In the genomic region with DNA sequence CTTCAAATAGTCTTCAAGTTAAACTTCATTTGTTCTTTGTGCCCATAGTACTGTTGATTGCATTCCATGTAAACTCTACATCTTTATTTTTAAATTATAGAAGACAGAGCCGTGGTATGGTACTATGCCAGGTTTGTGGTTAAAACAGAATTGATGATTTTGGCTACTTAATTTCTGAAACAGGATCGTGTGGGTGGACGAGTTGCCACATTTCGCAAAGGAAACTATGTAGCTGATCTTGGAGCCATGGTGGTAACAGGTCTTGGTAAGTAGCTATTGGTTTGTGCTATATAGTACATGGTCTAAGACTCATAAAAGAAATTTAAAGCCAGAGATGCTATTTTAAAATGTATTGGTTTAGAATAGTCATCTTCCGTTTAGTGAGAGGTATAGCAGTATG, we compare ENCODE assay signal across 28 cellular contexts. TPM values are rescaled to one million over a fixed set of nuclear protein-coding genes. Genes with fewer than 3 reads are reported as not detected.
DNase-seq lines count a peak whose midpoint lies in the region; ATAC-seq and TF ChIP-seq lines count a peak whose summit lies in the region.
"Had no signal": no experiment of that assay in that cellular context is flagged by ENCODE, and none has a peak within 500 bp of the region (broad histone marks: within the 10 kb centered on the region; RNA-seq: fewer than 3 reads in every experiment).

No MANE protein-coding gene starts in this region.

- H3K36me3 ChIP-seq in Peyer's patch: peaks cover 0 to 86% (median 4%) of the 10 kb centered on the region in 3 donors

- H3K4me1 ChIP-seq in Peyer's patch: no peaks in the 10 kb centered on the region
- H3K4me1 ChIP-seq: BE2C, BLaER1 had no signal

- H3K36me3 Mint-ChIP-seq in activated naive CD8-positive, alpha-beta T cell treated with anti-CD3 and anti-CD28 coated beads, Interleukin-2, amount 50 U/mL, for 24 hours (ENCODE audit: low read depth): peaks cover 51% of the 10 kb centered on the region
- H3K36me3 Mint-ChIP-seq in activated naive CD8-positive, alpha-beta T cell treated with anti-CD3 and anti-CD28 coated beads for 36 hours: peaks cover 16% of the 10 kb centered on the region
- peaks cover 99% of the 10 kb centered on the region for H3K36me3 Mint-ChIP-seq in activated T-helper 17 cell treated with anti-CD3 and anti-CD28 coated beads, Interleukin-2, amount 50 U/mL, for 72 hours (ENCODE audit: low read depth)

- peaks cover 7% of the 10 kb centered on the region for H3K4me1 Mint-ChIP-seq in activated naive CD8-positive, alpha-beta T cell treated with anti-CD3 and anti-CD28 coated beads, Interleukin-2, amount 50 U/mL, for 24 hours
- H3K4me1 Mint-ChIP-seq in activated naive CD8-positive, alpha-beta T cell treated with anti-CD3 and anti-CD28 coated beads for 36 hours: peaks cover 4% of the 10 kb centered on the region
- no peaks in the 10 kb centered on the region for H3K4me1 Mint-ChIP-seq in activated T-helper 17 cell treated with anti-CD3 and anti-CD28 coated beads, Interleukin-2, amount 50 U/mL, for 72 hours
- H3K4me1 Mint-ChIP-seq: CD14-positive monocyte had no signal

- TF ChIP-seq POLR2A in Peyer's patch (IDR thresholded peaks at IDR 0.05): no peak

- H3K9me3 ChIP-seq in Peyer's patch: no peaks in the 10 kb centered on the region
- H3K9me3 ChIP-seq: BE2C, BLaER1 had no signal

- ATAC-seq in activated naive CD8-positive, alpha-beta T cell treated with anti-CD3 and anti-CD28 coated beads, Interleukin-2, amount 50 U/mL, for 24 hours: peak; percentile 52
- ATAC-seq in activated T-helper 17 cell treated with anti-CD3 and anti-CD28 coated beads, Interleukin-2, amount 50 U/mL, for 72 hours (replicated peaks): peak; percentile 12
- ATAC-seq in HG03354 (IDR thresholded peaks at IDR 0.05; ENCODE audit: poor library complexity, severe bottlenecking, unreplicated experiment): no peak
- ATAC-seq: GM12878 had no signal

- TF ChIP-seq CTCF in fibroblast of mammary gland (conservative IDR thresholded peaks at IDR 0.05; ENCODE audit: control insufficient read depth, insufficient read depth, low read depth, low read length) (no peak), Peyer's patch (IDR thresholded peaks at IDR 0.05) (no peak)

- H3K27ac ChIP-seq in Peyer's patch: no peak overlapping the region
- H3K27ac ChIP-seq: BLaER1 had no signal

- no peak overlapping the region for H3K27ac Mint-ChIP-seq in activated naive CD8-positive, alpha-beta T cell treated with anti-CD3 and anti-CD28 coated beads, Interleukin-2, amount 50 U/mL, for 24 hours
- H3K27ac Mint-ChIP-seq in activated naive CD8-positive, alpha-beta T cell treated with anti-CD3 and anti-CD28 coated beads for 36 hours: no peak overlapping the region
- H3K27ac Mint-ChIP-seq in activated T-helper 17 cell treated with anti-CD3 and anti-CD28 coated beads, Interleukin-2, amount 50 U/mL, for 72 hours: no peak overlapping the region
- H3K27ac Mint-ChIP-seq: CD4-positive, alpha-beta memory T cell; CD4-positive, CD25-positive, alpha-beta regulatory T cell; CD8-positive, alpha-beta memory T cell had no signal

- no peak overlapping the region for H3K4me3 ChIP-seq in fibroblast of mammary gland (ENCODE audit: control insufficient read depth, low read depth, low read length)
- H3K4me3 ChIP-seq in Peyer's patch: no peak overlapping the region
- H3K4me3 ChIP-seq: BLaER1, GM12878 had no signal

- DNase-seq in activated naive CD8-positive, alpha-beta T cell treated with anti-CD3 and anti-CD28 coated beads, Interleukin-2, amount 50 U/mL, for 24 hours: no peak
- no peak for DNase-seq in activated naive CD8-positive, alpha-beta T cell treated with anti-CD3 and anti-CD28 coated beads for 36 hours
- DNase-seq in fibroblast of mammary gland (ENCODE audit: low read depth) (peak; percentile 14), Peyer's patch (no peak), putamen (ENCODE audit: low spot score) (no peak)
- DNase-seq: 8988T; ACHN; BE2C; C1 segment of cervical spinal cord; CD4-positive, alpha-beta memory T cell; CD4-positive, CD25-positive, alpha-beta regulatory T cell; CD8-positive, alpha-beta memory T cell; COR-L47; DMS 273 treated with DMSO at 0.1 percent for 48 hours; DMS153; DMS53; DMS79; DND-41; EL; GDM1 had no signal

- no peaks in the 10 kb centered on the region for H3K27me3 Mint-ChIP-seq in activated naive CD8-positive, alpha-beta T cell treated with anti-CD3 and anti-CD28 coated beads, Interleukin-2, amount 50 U/mL, for 24 hours
- no peaks in the 10 kb centered on the region for H3K27me3 Mint-ChIP-seq in activated naive CD8-positive, alpha-beta T cell treated with anti-CD3 and anti-CD28 coated beads for 36 hours
- no peaks in the 10 kb centered on the region for H3K27me3 Mint-ChIP-seq in activated T-helper 17 cell treated with anti-CD3 and anti-CD28 coated beads, Interleukin-2, amount 50 U/mL, for 72 hours
- H3K27me3 Mint-ChIP-seq: CD4-positive, alpha-beta memory T cell; CD4-positive, CD25-positive, alpha-beta regulatory T cell; CD8-positive, alpha-beta memory T cell had no signal

- no peaks in the 10 kb centered on the region for H3K27me3 ChIP-seq in Peyer's patch
- H3K27me3 ChIP-seq: BE2C, BLaER1 had no signal

- no peak overlapping the region for H3K4me3 Mint-ChIP-seq in activated naive CD8-positive, alpha-beta T cell treated with anti-CD3 and anti-CD28 coated beads, Interleukin-2, amount 50 U/mL, for 24 hours
- H3K4me3 Mint-ChIP-seq in activated naive CD8-positive, alpha-beta T cell treated with anti-CD3 and anti-CD28 coated beads for 36 hours: no peak overlapping the region
- no peak overlapping the region for H3K4me3 Mint-ChIP-seq in activated T-helper 17 cell treated with anti-CD3 and anti-CD28 coated beads, Interleukin-2, amount 50 U/mL, for 72 hours
- H3K4me3 Mint-ChIP-seq: CD14-positive monocyte; CD4-positive, alpha-beta memory T cell; CD4-positive, CD25-positive, alpha-beta regulatory T cell; CD8-positive, alpha-beta memory T cell had no signal

- no peaks in the 10 kb centered on the region for H3K9me3 Mint-ChIP-seq in activated naive CD8-positive, alpha-beta T cell treated with anti-CD3 and anti-CD28 coated beads, Interleukin-2, amount 50 U/mL, for 24 hours
- no peaks in the 10 kb centered on the region for H3K9me3 Mint-ChIP-seq in activated naive CD8-positive, alpha-beta T cell treated with anti-CD3 and anti-CD28 coated beads for 36 hours
- no peaks in the 10 kb centered on the region for H3K9me3 Mint-ChIP-seq in activated T-helper 17 cell treated with anti-CD3 and anti-CD28 coated beads, Interleukin-2, amount 50 U/mL, for 72 hours
- H3K9me3 Mint-ChIP-seq: CD14-positive monocyte; CD4-positive, alpha-beta memory T cell; CD4-positive, CD25-positive, alpha-beta regulatory T cell; CD8-positive, alpha-beta memory T cell had no signal

RNA-seq across cellular contexts. Expression of gene KDM1A, which starts 38.0 kb away (rescaled TPM):
- total RNA-seq in activated naive CD8-positive, alpha-beta T cell treated with anti-CD3 and anti-CD28 coated beads for 36 hours: 10 to 100 TPM; 79.1 to 81.6 TPM
- 10 to 100 TPM; 22.5 to 45.3 TPM for total RNA-seq in activated T-helper 17 cell treated with anti-CD3 and anti-CD28 coated beads, Interleukin-2, amount 50 U/mL, for 72 hours
- 100 to 1,000 TPM in 1 of 4 donors, 10 to 100 TPM in 3; 33.5 to 102 (median 40.9) TPM for total RNA-seq in Peyer's patch

RNA-seq across cellular contexts. Expression of gene TEX46, which starts 41.6 kb away (rescaled TPM):
- not detected for total RNA-seq in activated naive CD8-positive, alpha-beta T cell treated with anti-CD3 and anti-CD28 coated beads for 36 hours
- not detected for total RNA-seq in activated T-helper 17 cell treated with anti-CD3 and anti-CD28 coated beads, Interleukin-2, amount 50 U/mL, for 72 hours
- total RNA-seq in Peyer's patch: not detected
- total RNA-seq: A673; CD4-positive, CD25-positive, alpha-beta regulatory T cell; CD8-positive, alpha-beta memory T cell; Daoy; G401; GM12878 had no signal
